Comparison of ENCODE assay signal across 21 cellular contexts in the genomic region with DNA sequence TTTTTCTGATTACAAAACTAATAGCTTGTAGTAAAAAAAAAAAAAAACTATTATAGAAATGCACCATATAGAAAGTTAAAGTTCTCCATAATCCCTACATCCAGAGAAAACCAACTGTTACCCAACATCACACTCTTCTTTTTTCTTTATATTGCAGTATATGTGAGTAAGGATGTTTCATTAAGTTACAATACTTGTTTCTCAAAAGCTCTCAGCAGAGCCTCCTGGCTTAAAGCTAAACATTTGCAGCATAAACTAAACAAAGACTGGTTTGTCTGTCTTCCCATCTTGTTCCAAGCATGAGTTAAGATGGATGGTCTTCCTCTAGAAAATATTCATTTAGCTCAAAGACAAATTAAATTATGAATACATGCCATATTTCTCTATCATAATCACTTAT. TPM values are rescaled to one million over a fixed set of nuclear protein-coding genes. Genes with fewer than 3 reads are reported as not detected.
DNase-seq lines count a peak whose midpoint lies in the region; ATAC-seq and TF ChIP-seq lines count a peak whose summit lies in the region.
"Had no signal": no experiment of that assay in that cellular context is flagged by ENCODE, and none has a peak within 500 bp of the region (broad histone marks: within the 10 kb centered on the region; RNA-seq: fewer than 3 reads in every experiment).

No MANE protein-coding gene starts in this region.

- intact Hi-C loops in PC-3 (cut with micrococcal nuclease), result loop anchor here (2.0 kb wide), 2 partner anchors 14 to 16 kb away; no protein-coding TSS in a partner anchor

- no peaks in the 10 kb centered on the region for H3K27me3 Mint-ChIP-seq in activated naive CD4-positive, alpha-beta T cell treated with anti-CD3 and anti-CD28 coated beads, Interleukin-2, amount 50 U/mL, for 24 hours
- H3K27me3 Mint-ChIP-seq in activated naive CD4-positive, alpha-beta T cell treated with anti-CD3 and anti-CD28 coated beads, Interleukin-2, amount 10 ng/mL, durations not matched to agents 7 days and 5 days, result no peaks in the 10 kb centered on the region
- H3K27me3 Mint-ChIP-seq in neural progenitor cell (ENCODE audit: insufficient read depth, low read depth), result no peaks in the 10 kb centered on the region
- H3K27me3 Mint-ChIP-seq: activated naive CD8-positive, alpha-beta T cell treated with anti-CD3 and anti-CD28 coated beads for 36 hours; T-cell had no signal

- H3K56ac ChIP-seq in mesendoderm (ENCODE audit: low read length), result no peak overlapping the region

- no peak overlapping the region for H2AK5ac ChIP-seq in mesendoderm (ENCODE audit: low read length)

- H3K79me2 ChIP-seq in PC-3 (ENCODE audit: low read length), result peaks cover 88% of the 10 kb centered on the region
- H3K79me2 ChIP-seq in neural progenitor cell (ENCODE audit: low read depth), result peaks cover 96% of the 10 kb centered on the region
- peaks cover 18% of the 10 kb centered on the region for H3K79me2 ChIP-seq in mesendoderm (ENCODE audit: control insufficient read depth, insufficient read depth, low read length)

- POLR2A ChIA-PET in PC-3 (lab: Charles Lee; ENCODE audit: unreplicated experiment), result interaction anchor here (0.6 to 0.7 kb wide), 2 partner anchors 13 to 475 kb away, joined by 3 read pairs; a partner anchor contains a TSS

- H2BK5ac ChIP-seq in mesendoderm (ENCODE audit: low read length), result no peak overlapping the region

- H3F3A ChIP-seq in PC-3 (ENCODE audit: low read length, unreplicated experiment) (no peaks in the 10 kb centered on the region), neural progenitor cell (ENCODE audit: low read depth) (peaks cover 8% of the 10 kb centered on the region)

- H3K27me3 ChIP-seq in PC-3 (ENCODE audit: low read length) (no peaks in the 10 kb centered on the region), neural progenitor cell (no peaks in the 10 kb centered on the region), mesendoderm (ENCODE audit: insufficient read depth, low read length, poor library complexity) (no peaks in the 10 kb centered on the region)
- H3K27me3 ChIP-seq: Peyer's patch had no signal

- H3K18ac ChIP-seq in mesendoderm (ENCODE audit: low read length), result no peak overlapping the region

- no peak overlapping the region for H3K9ac ChIP-seq in PC-3 (ENCODE audit: low read length)
- no peak overlapping the region for H3K9ac ChIP-seq in neural progenitor cell
- no peak overlapping the region for H3K9ac ChIP-seq in mesendoderm (ENCODE audit: low read length)
- H3K9ac ChIP-seq: KMS-11 had no signal

- peaks cover 5% of the 10 kb centered on the region; the same call in 1 of the 2 replicates for H3K36me3 ChIP-seq in PC-3 (ENCODE audit: low read depth, low read length)
- no peaks in the 10 kb centered on the region for H3K36me3 ChIP-seq in neural progenitor cell
- no peaks in the 10 kb centered on the region for H3K36me3 ChIP-seq in mesendoderm (ENCODE audit: control insufficient read depth, insufficient read depth, low read length)

- TF ChIP-seq CTCF in PC-3 (conservative IDR thresholded peaks at IDR 0.05; ENCODE audit: low read depth, low read length) (no peak), neural progenitor cell (IDR thresholded peaks at IDR 0.05) (no peak)

- H3K36me3 Mint-ChIP-seq in activated naive CD4-positive, alpha-beta T cell treated with anti-CD3 and anti-CD28 coated beads, Interleukin-2, amount 50 U/mL, for 24 hours, result peaks cover 3% of the 10 kb centered on the region
- H3K36me3 Mint-ChIP-seq in activated naive CD4-positive, alpha-beta T cell treated with anti-CD3 and anti-CD28 coated beads, Interleukin-2, amount 10 ng/mL, durations not matched to agents 7 days and 5 days, result peaks cover 17% of the 10 kb centered on the region
- peaks cover 31% of the 10 kb centered on the region for H3K36me3 Mint-ChIP-seq in stimulated activated effector memory CD8-positive, alpha-beta T cell treated with anti-CD3 and anti-CD28 coated beads, Interleukin-12 subunit alpha, Interleukin-12 subunit beta, amount 100 ng/mL, for 72 hours
- H3K36me3 Mint-ChIP-seq in neural progenitor cell, result peaks cover 5% of the 10 kb centered on the region

- peaks cover 8% of the 10 kb centered on the region for H3K79me1 ChIP-seq in mesendoderm (ENCODE audit: low read length)

- peak; percentile 29; the same call in 1 of the 2 replicates for ATAC-seq in PC-3
- ATAC-seq in stimulated activated effector memory CD8-positive, alpha-beta T cell treated with anti-CD3 and anti-CD28 coated beads, Interleukin-12 subunit alpha, Interleukin-12 subunit beta, amount 100 ng/mL, for 72 hours, result no peak
- ATAC-seq: T-cell had no signal

- peaks cover 61% of the 10 kb centered on the region for H3K4me1 Mint-ChIP-seq in activated naive CD4-positive, alpha-beta T cell treated with anti-CD3 and anti-CD28 coated beads, Interleukin-2, amount 50 U/mL, for 24 hours
- H3K4me1 Mint-ChIP-seq in activated naive CD4-positive, alpha-beta T cell treated with anti-CD3 and anti-CD28 coated beads, Interleukin-2, amount 10 ng/mL, durations not matched to agents 7 days and 5 days, result peaks cover 6% of the 10 kb centered on the region
- peaks cover 18% of the 10 kb centered on the region for H3K4me1 Mint-ChIP-seq in stimulated activated effector memory CD8-positive, alpha-beta T cell treated with anti-CD3 and anti-CD28 coated beads, Interleukin-12 subunit alpha, Interleukin-12 subunit beta, amount 100 ng/mL, for 72 hours
- no peaks in the 10 kb centered on the region for H3K4me1 Mint-ChIP-seq in neural progenitor cell

- DNase-seq in activated naive CD4-positive, alpha-beta T cell treated with anti-CD3 and anti-CD28 coated beads, Interleukin-2, amount 10 ng/mL, durations not matched to agents 7 days and 5 days, result no peak
- DNase-seq in PC-3, result no peak
- DNase-seq in foreskin melanocyte, result peak; percentile 56
- no peak for DNase-seq in stimulated activated effector memory CD8-positive, alpha-beta T cell treated with anti-CD3 and anti-CD28 coated beads, Interleukin-12 subunit alpha, Interleukin-12 subunit beta, amount 100 ng/mL, for 72 hours (ENCODE audit: low spot score in 2 of 2)
- DNase-seq in amygdala (lab: John Stamatoyannopoulos, UW), result no peak
- no peak for DNase-seq in neural progenitor cell (ENCODE audit: low spot score)
- DNase-seq in mesendoderm, result no peak
- DNase-seq: activated CD4-positive, alpha-beta T cell treated with anti-CD3 and anti-CD28 coated beads for 48 hours; activated naive CD8-positive, alpha-beta T cell treated with anti-CD3 and anti-CD28 coated beads for 36 hours; effector CD4-positive, alpha-beta T cell; MV-4-11; NCI-H146; NCI-H510A treated with DMSO at 0.1 percent for 48 hours; NK-92 treated with Interleukin-12 subunit alpha and Interleukin-12 subunit beta, amount 100 ng/mL, for 24 hours; Peyer's patch; SIG-M5; substantia nigra; T-cell had no signal

- H4K5ac ChIP-seq in mesendoderm (ENCODE audit: low read length), result no peak overlapping the region

- H3K27ac Mint-ChIP-seq in activated naive CD4-positive, alpha-beta T cell treated with anti-CD3 and anti-CD28 coated beads, Interleukin-2, amount 50 U/mL, for 24 hours, result peak overlapping the region; percentile 84
- H3K27ac Mint-ChIP-seq in activated naive CD4-positive, alpha-beta T cell treated with anti-CD3 and anti-CD28 coated beads, Interleukin-2, amount 10 ng/mL, durations not matched to agents 7 days and 5 days, result no peak overlapping the region
- H3K27ac Mint-ChIP-seq in stimulated activated effector memory CD8-positive, alpha-beta T cell treated with anti-CD3 and anti-CD28 coated beads, Interleukin-12 subunit alpha, Interleukin-12 subunit beta, amount 100 ng/mL, for 72 hours, result peak overlapping the region; percentile 52
- H3K27ac Mint-ChIP-seq in neural progenitor cell, result no peak overlapping the region
- H3K27ac Mint-ChIP-seq: activated naive CD8-positive, alpha-beta T cell treated with anti-CD3 and anti-CD28 coated beads for 36 hours had no signal

- H4K8ac ChIP-seq in mesendoderm (ENCODE audit: low read depth, low read length), result no peak overlapping the region

- H2BK120ac ChIP-seq in mesendoderm (ENCODE audit: low read depth, low read length), result no peak overlapping the region

- BruUV-seq in PC-3 (replicated peaks; lab: Mats Ljungman, UMichigan), result no TSS peak

- H3K23ac ChIP-seq in mesendoderm (ENCODE audit: low read length), result no peak overlapping the region

- H3K4me3 Mint-ChIP-seq in activated naive CD4-positive, alpha-beta T cell treated with anti-CD3 and anti-CD28 coated beads, Interleukin-2, amount 50 U/mL, for 24 hours, result peak overlapping the region; percentile 39
- H3K4me3 Mint-ChIP-seq in activated naive CD4-positive, alpha-beta T cell treated with anti-CD3 and anti-CD28 coated beads, Interleukin-2, amount 10 ng/mL, durations not matched to agents 7 days and 5 days, result no peak overlapping the region
- H3K4me3 Mint-ChIP-seq in stimulated activated effector memory CD8-positive, alpha-beta T cell treated with anti-CD3 and anti-CD28 coated beads, Interleukin-12 subunit alpha, Interleukin-12 subunit beta, amount 100 ng/mL, for 72 hours, result no peak overlapping the region
- H3K4me3 Mint-ChIP-seq in neural progenitor cell, result no peak overlapping the region
- H3K4me3 Mint-ChIP-seq: activated naive CD8-positive, alpha-beta T cell treated with anti-CD3 and anti-CD28 coated beads for 36 hours had no signal

- H4K20me1 ChIP-seq in PC-3 (ENCODE audit: low read length), result peaks cover 11% of the 10 kb centered on the region
- H4K20me1 ChIP-seq in neural progenitor cell (ENCODE audit: low read depth), result peaks cover 36% of the 10 kb centered on the region

- no peak overlapping the region for H3K4me3 ChIP-seq in PC-3 (ENCODE audit: low read length)
- no peak overlapping the region for H3K4me3 ChIP-seq in neural progenitor cell
- no peak overlapping the region for H3K4me3 ChIP-seq in mesendoderm (ENCODE audit: low read length)
- H3K4me3 ChIP-seq: Peyer's patch, skin epidermis had no signal

- H3K9me2 ChIP-seq in PC-3 (replicated peaks; ENCODE audit: low read length), result no peaks in the 10 kb centered on the region

- CTCF ChIA-PET in activated naive CD4-positive, alpha-beta T cell treated with anti-CD3 and anti-CD28 coated beads, Interleukin-2, amount 10 ng/mL, durations not matched to agents 7 days and 5 days (lab: Charles Lee), result interaction anchor here (0.6 to 4.4 kb wide), 4 partner anchors 10 to 67 kb away, joined by 3 to 20 read pairs (median 3); no protein-coding TSS in a partner anchor
- CTCF ChIA-PET in PC-3 (lab: Charles Lee), result interaction anchor here (0.6 kb wide), 2 partner anchors 16 to 20 kb away, joined by 3 read pairs; no protein-coding TSS in a partner anchor

- H3K4ac ChIP-seq in mesendoderm (ENCODE audit: low read depth, low read length), result no peak overlapping the region

- no peak overlapping the region for H2BK15ac ChIP-seq in mesendoderm (replicated peaks; ENCODE audit: low read depth)

- no peak overlapping the region for H2AFZ ChIP-seq in PC-3 (ENCODE audit: low read length)
- no peak overlapping the region for H2AFZ ChIP-seq in neural progenitor cell (replicated peaks)

- H3K4me1 ChIP-seq in PC-3 (ENCODE audit: insufficient read depth, low read length) (no peaks in the 10 kb centered on the region), neural progenitor cell (peaks cover 3% of the 10 kb centered on the region), mesendoderm (ENCODE audit: control insufficient read depth, low read depth, low read length) (no peaks in the 10 kb centered on the region)

- H3K4me2 ChIP-seq in PC-3 (ENCODE audit: low read length), result no peak overlapping the region
- no peak overlapping the region for H3K4me2 ChIP-seq in neural progenitor cell
- no peak overlapping the region for H3K4me2 ChIP-seq in mesendoderm (ENCODE audit: low read length)
- H3K4me2 ChIP-seq: KMS-11 had no signal

- no peak overlapping the region for H3K27ac ChIP-seq in PC-3 (ENCODE audit: low read length)
- no peak overlapping the region for H3K27ac ChIP-seq in neural progenitor cell
- no peak overlapping the region for H3K27ac ChIP-seq in mesendoderm (ENCODE audit: low read depth, low read length)
- H3K27ac ChIP-seq: KMS-11, Peyer's patch, skin epidermis had no signal

- no peaks in the 10 kb centered on the region for H3K9me3 Mint-ChIP-seq in activated naive CD4-positive, alpha-beta T cell treated with anti-CD3 and anti-CD28 coated beads, Interleukin-2, amount 50 U/mL, for 24 hours
- H3K9me3 Mint-ChIP-seq in activated naive CD4-positive, alpha-beta T cell treated with anti-CD3 and anti-CD28 coated beads, Interleukin-2, amount 10 ng/mL, durations not matched to agents 7 days and 5 days, result no peaks in the 10 kb centered on the region
- H3K9me3 Mint-ChIP-seq in stimulated activated effector memory CD8-positive, alpha-beta T cell treated with anti-CD3 and anti-CD28 coated beads, Interleukin-12 subunit alpha, Interleukin-12 subunit beta, amount 100 ng/mL, for 72 hours, result no peaks in the 10 kb centered on the region
- no peaks in the 10 kb centered on the region for H3K9me3 Mint-ChIP-seq in neural progenitor cell
- H3K9me3 Mint-ChIP-seq: activated naive CD8-positive, alpha-beta T cell treated with anti-CD3 and anti-CD28 coated beads for 36 hours; T-cell had no signal

- H3K9me3 ChIP-seq in PC-3 (ENCODE audit: low read length) (no peaks in the 10 kb centered on the region), neural progenitor cell (ENCODE audit: low read depth) (no peaks in the 10 kb centered on the region)
- H3K9me3 ChIP-seq: Peyer's patch had no signal

RNA-seq across cellular contexts. Expression of a gene that starts 25.2 kb away (rescaled TPM):
- 224 and 282 TPM in 2 replicates for total RNA-seq in PC-3 (2014; rRNA removed)
- total RNA-seq in neural progenitor cell (ENCODE audit: low replicate concordance), result 71.0 and 72.5 TPM in 2 replicates
- polyA plus RNA-seq in mesendoderm (2013, experiment 1 of 2), result 144 TPM
- polyA plus RNA-seq in mesendoderm (2013, experiment 2 of 2), result 132 TPM

Comparison
In these comparisons a context has a peak if more than half of its experiments do, and no peak if none do; other contexts are left out.
1. H3K27ac Mint-ChIP-seq: peak in activated naive CD4-positive, alpha-beta T cell treated with anti-CD3 and anti-CD28 coated beads, Interleukin-2, amount 50 U/mL, for 24 hours (single experiment) and stimulated activated effector memory CD8-positive, alpha-beta T cell treated with anti-CD3 and anti-CD28 coated beads, Interleukin-12 subunit alpha, Interleukin-12 subunit beta, amount 100 ng/mL, for 72 hours (single experiment); none in activated naive CD4-positive, alpha-beta T cell treated with anti-CD3 and anti-CD28 coated beads, Interleukin-2, amount 10 ng/mL, durations not matched to agents 7 days and 5 days (single experiment) and neural progenitor cell (single experiment).